1 cellular context compared by ENCODE assay signal in genomic region chr9:135279385-135279784, GRCh38.
TF ChIP-seq lines count a peak whose summit lies in the region.

No MANE protein-coding gene starts in this region.

TF ChIP-seq in H1, 55 proteins besides CTCF, POLR2A, EP300 and RAD21:
- TF ChIP-seq TBP (IDR thresholded peaks at IDR 0.05; ENCODE audit: low read depth, low read length) (no peak), E2F6 (IDR thresholded peaks at IDR 0.05) (no peak), SP4 (IDR thresholded peaks at IDR 0.05; ENCODE audit: low read length) (no peak), ATF2 (IDR thresholded peaks at IDR 0.05; ENCODE audit: low read length) (no peak), KDM1A (IDR thresholded peaks at IDR 0.05; ENCODE audit: borderline replicate concordance, low read length) (no peak), TCF12 (IDR thresholded peaks at IDR 0.05; ENCODE audit: low read depth, low read length) (no peak)
